In genomic region chr7:74002474-74003017, GRCh38 we compare ENCODE assay signal across 1 cellular context.
TF ChIP-seq lines count a peak whose summit lies in the region.

No MANE protein-coding gene starts in this region.

TF ChIP-seq in SK-N-SH treated with all-trans-retinoic acid at 6 μM for 48 hours, 23 proteins besides CTCF, POLR2A, EP300 and RAD21 (continued from another document):
- TF ChIP-seq POU6F1 (CRISPR knock-in tag; IDR thresholded peaks at IDR 0.05; ENCODE audit: borderline replicate concordance, low read depth) (0 out of 2 replicates have a peak, but pooled peaks have one; percentile 21), ZNF565 (CRISPR knock-in tag; conservative IDR thresholded peaks at IDR 0.05; ENCODE audit: low read depth) (no peak), BACH2 (CRISPR knock-in tag; IDR thresholded peaks at IDR 0.05; ENCODE audit: borderline replicate concordance) (no peak)
TF ChIP-seq in SK-N-SH treated with all-trans-retinoic acid at 6 μM for 48 hours: peak in this region for 6.
